In genomic region chr18:61894751-61895524, GRCh38 we compare ENCODE assay signal across 8 cellular contexts. TPM values are rescaled to one million over a fixed set of nuclear protein-coding genes. Genes with fewer than 3 reads are reported as not detected.
DNase-seq lines count a peak whose midpoint lies in the region; ATAC-seq and TF ChIP-seq lines count a peak whose summit lies in the region.

No MANE protein-coding gene starts in this region.

- TF ChIP-seq CTCF in astrocyte of the cerebellum (IDR thresholded peaks at IDR 0.05; ENCODE audit: low read depth, low read length, missing control alignments) (no peak), suprapubic skin (IDR thresholded peaks at IDR 0.05) (no peak)

- no peaks in the 10 kb centered on the region for H3K27me3 ChIP-seq in suprapubic skin

- POLR2A ChIA-PET in activated CD4-positive, alpha-beta T cell treated with anti-CD3 and anti-CD28 coated beads for 36 hours (lab: Charles Lee), result no interaction called here

- H3K4me1 ChIP-seq in suprapubic skin, result peaks cover 43% of the 10 kb centered on the region

- intact Hi-C loops in activated CD4-positive, alpha-beta T cell treated with anti-CD3 and anti-CD28 coated beads for 36 hours (cut with DNase I, micrococcal nuclease), result loop anchor here (5.0 to 10.0 kb wide), 4 partner anchors 260 to 343 kb away; partner anchors contain the start of genes PIGN (in 1 of the 2) and RELCH (in 1 of the 2)

- no peak for TF ChIP-seq POLR2A in suprapubic skin (IDR thresholded peaks at IDR 0.05)

- TF ChIP-seq EP300 in suprapubic skin (IDR thresholded peaks at IDR 0.05), result no peak

- H3K27me3 Mint-ChIP-seq in activated CD4-positive, alpha-beta T cell treated with anti-CD3 and anti-CD28 coated beads for 36 hours, result peaks cover 39% of the 10 kb centered on the region

- no peaks in the 10 kb centered on the region for H3K9me3 Mint-ChIP-seq in activated CD4-positive, alpha-beta T cell treated with anti-CD3 and anti-CD28 coated beads for 36 hours (ENCODE audit: low read depth)

- 33% methylated on average over 18 of the region's 28 CpGs for whole genome bisulfite sequencing in suprapubic skin

- peak overlapping the region; percentile 89 for H3K27ac ChIP-seq in suprapubic skin

- peak overlapping the region; percentile 73 for H3K4me3 Mint-ChIP-seq in activated CD4-positive, alpha-beta T cell treated with anti-CD3 and anti-CD28 coated beads for 36 hours

- no peaks in the 10 kb centered on the region for H3K9me3 ChIP-seq in suprapubic skin

- in situ Hi-C loops in astrocyte of the cerebellum (cut with HindIII; ENCODE audit: low sequenced_read_pairs), result no loop called here

- no peak overlapping the region for H3K27ac Mint-ChIP-seq in activated CD4-positive, alpha-beta T cell treated with anti-CD3 and anti-CD28 coated beads for 36 hours

- ATAC-seq in activated CD4-positive, alpha-beta T cell treated with anti-CD3 and anti-CD28 coated beads for 36 hours, result no peak
- peak; percentile 5 for ATAC-seq in left lobe of liver
- no peak for ATAC-seq in HG03196 (IDR thresholded peaks at IDR 0.05; ENCODE audit: unreplicated experiment)

- CTCF ChIA-PET in activated CD4-positive, alpha-beta T cell treated with anti-CD3 and anti-CD28 coated beads for 36 hours (lab: Charles Lee), result interaction anchor here (0.6 to 1.4 kb wide), 4 partner anchors 7 to 316 kb away, joined by 3 to 5 read pairs (median 3); no protein-coding TSS in a partner anchor

- no peaks in the 10 kb centered on the region for H3K36me3 Mint-ChIP-seq in activated CD4-positive, alpha-beta T cell treated with anti-CD3 and anti-CD28 coated beads for 36 hours (ENCODE audit: low read depth)

- DNase-seq in activated CD4-positive, alpha-beta T cell treated with anti-CD3 and anti-CD28 coated beads for 36 hours, result no peak
- no peak for DNase-seq in activated CD4-positive, alpha-beta T cell treated with anti-CD3 and anti-CD28 coated beads for 1 hour
- DNase-seq in astrocyte of the cerebellum (ENCODE audit: low read depth) (no peak), left lobe of liver (ENCODE audit: low spot score) (no peak), suprapubic skin (ENCODE audit: low spot score in 2 of 2) (no peak), mesenteric fat pad (ENCODE audit: low spot score) (no peak), dedifferentiated amniotic fluid mesenchymal stem cell (ENCODE audit: extremely low spot score) (no peak)

- H3K4me3 ChIP-seq in astrocyte of the cerebellum (ENCODE audit: low read depth, low read length) (peak overlapping the region; percentile 78), suprapubic skin (peak overlapping the region; percentile 88)

- H3K4me1 Mint-ChIP-seq in activated CD4-positive, alpha-beta T cell treated with anti-CD3 and anti-CD28 coated beads for 36 hours, result peaks cover 12% of the 10 kb centered on the region

- H3K36me3 ChIP-seq in suprapubic skin, result no peaks in the 10 kb centered on the region

RNA-seq across cellular contexts. Expression of gene RNF152, which starts 2.1 kb away (rescaled TPM):
- under 1 TPM; 0.05 to 0.28 TPM for total RNA-seq in activated CD4-positive, alpha-beta T cell treated with anti-CD3 and anti-CD28 coated beads for 36 hours
- total RNA-seq in left lobe of liver, result 102 TPM
- 100 to 1,000 TPM in 2 of 4 donors, 10 to 100 TPM in 2; 49.3 to 143 (median 95.2) TPM for total RNA-seq in suprapubic skin
- 9.6 TPM for total RNA-seq in mesenteric fat pad
